In genomic region chr3:183489455-183490210, GRCh38 we compare ENCODE assay signal across 14 cellular contexts.
DNase-seq lines count a peak whose midpoint lies in the region; ATAC-seq, FAIRE-seq and TF ChIP-seq lines count a peak whose summit lies in the region.
"Had no signal": no experiment of that assay in that cellular context is flagged by ENCODE, and none has a peak within 500 bp of the region (broad histone marks: within the 10 kb centered on the region; RNA-seq: fewer than 3 reads in every experiment).

No MANE protein-coding gene starts in this region.

- intact Hi-C loops in transverse colon (cut with DNase I; ENCODE audit: low total_unique reads) = no loop called here

- H3K36me3 Mint-ChIP-seq in activated naive CD4-positive, alpha-beta T cell treated with anti-CD3 and anti-CD28 coated beads, Interleukin-2, amount 50 U/mL, for 72 hours = peaks cover 22 to 26% of the 10 kb centered on the region in 2 donors
- H3K36me3 Mint-ChIP-seq in chondrocyte (ENCODE audit: low read depth) = no peaks in the 10 kb centered on the region

- no peaks in the 10 kb centered on the region for H4K20me1 ChIP-seq in keratinocyte (ENCODE audit: control insufficient read depth, extremely low read depth, insufficient read depth, low read length)

- dilution Hi-C loops in keratinocyte (cut with MboI; ENCODE audit: extremely low pct_ligation_motif_present, low sequenced_read_pairs) = no loop called here

- no peaks in the 10 kb centered on the region for H3K9me1 ChIP-seq in keratinocyte (ENCODE audit: control insufficient read depth, extremely low read depth, insufficient read depth, low read length)

- no peak for TF ChIP-seq EP300 in transverse colon (IDR thresholded peaks at IDR 0.05; ENCODE audit: low read depth)

- TF ChIP-seq POLR2A in transverse colon (IDR thresholded peaks at IDR 0.05) = no peak

- in situ Hi-C loops in transverse colon (cut with MboI; ENCODE audit: low pct_ligation_motif_present in 1 of 4, low pct_unique_long_range_greater_than_20kb in 1 of 4, low sequenced_read_pairs in 3 of 4) = no loop called here

- TF ChIP-seq CTCF in chondrocyte (IDR thresholded peaks at IDR 0.05) (no peak), keratinocyte (optimal IDR thresholded peaks at IDR 0.05 in 1 of 3, IDR thresholded peaks at IDR 0.05 in 1 of 3, conservative IDR thresholded peaks at IDR 0.05 in 1 of 3; ENCODE audit: extremely low read depth in 1 of 3, insufficient read depth in 2 of 3, low read length in 3 of 3) (no peak), transverse colon (IDR thresholded peaks at IDR 0.05) (no peak), omental fat pad (IDR thresholded peaks at IDR 0.05) (no peak)

- no peaks in the 10 kb centered on the region for H3K27me3 ChIP-seq in keratinocyte (ENCODE audit: control insufficient read depth, extremely low read depth, insufficient read depth, low read length)
- H3K27me3 ChIP-seq in transverse colon = no peaks in the 10 kb centered on the region
- H3K27me3 ChIP-seq: adrenal gland had no signal

- peak overlapping the region; percentile 59 for H3K27ac Mint-ChIP-seq in activated naive CD4-positive, alpha-beta T cell treated with anti-CD3 and anti-CD28 coated beads, Interleukin-2, amount 50 U/mL, for 72 hours
- H3K27ac Mint-ChIP-seq in chondrocyte (ENCODE audit: unreplicated experiment) = peak overlapping the region; percentile 74

- H3K27ac ChIP-seq in keratinocyte (ENCODE audit: control insufficient read depth, insufficient read depth, low read length) (peak overlapping the region; percentile 2), transverse colon (peak overlapping the region; percentile 43 to 82 (median 64))
- H3K27ac ChIP-seq: adrenal gland, lower lobe of right lung had no signal

- no peak overlapping the region for H3K4me3 ChIP-seq in keratinocyte (ENCODE audit: control insufficient read depth in 2 of 3, extremely low read depth in 1 of 3, insufficient read depth in 2 of 3, low read depth in 1 of 3, low read length in 3 of 3)
- no peak overlapping the region for H3K4me3 ChIP-seq in transverse colon
- H3K4me3 ChIP-seq: adrenal gland, lower lobe of right lung had no signal

- H3K4me1 ChIP-seq in keratinocyte (ENCODE audit: control insufficient read depth, extremely low read depth, insufficient read depth, low read length) (peaks cover 49% of the 10 kb centered on the region), transverse colon (peaks cover 0 to 19% (median 5%) of the 10 kb centered on the region in 4 donors)
- H3K4me1 ChIP-seq: adrenal gland had no signal

- no peak for DNase-seq in activated naive CD4-positive, alpha-beta T cell treated with anti-CD3 and anti-CD28 coated beads, Interleukin-2, amount 50 U/mL, for 72 hours (ENCODE audit: low spot score in 2 of 2)
- DNase-seq in activated naive CD4-positive, alpha-beta T cell (lab: John Stamatoyannopoulos, UW) = no peak
- DNase-seq in chondrocyte (ENCODE audit: low spot score) (no peak), keratinocyte (ENCODE audit: low read depth, low spot score) (no peak), transverse colon (no peak), omental fat pad (ENCODE audit: low spot score) (no peak), NCI-H1694 treated with DMSO at 0.1 percent for 48 hours (lab: John Stamatoyannopoulos, UW) (no peak)
- DNase-seq: hypothalamus; lower lobe of right lung; NCI-H1092 treated with DMSO at 0.1 percent for 48 hours; NCI-H510A treated with DMSO at 0.1 percent for 48 hours; stimulated activated CD4-positive, alpha-beta T cell treated with anti-CD3 and anti-CD28 coated beads, Interleukin-4, amount 100 ng/mL, for 24 hours had no signal

- WGBS in transverse colon (ENCODE audit: low coverage in 1 of 2), 2 donors = 65 to 72% methylated on average over 6 of the region's 6 CpGs

- no peak overlapping the region for H3K9ac ChIP-seq in keratinocyte (ENCODE audit: control insufficient read depth, extremely low read depth, insufficient read depth, low read length)

- H3K9me3 Mint-ChIP-seq in activated naive CD4-positive, alpha-beta T cell treated with anti-CD3 and anti-CD28 coated beads, Interleukin-2, amount 50 U/mL, for 72 hours = no peaks in the 10 kb centered on the region
- H3K9me3 Mint-ChIP-seq in chondrocyte (ENCODE audit: low read depth) = no peaks in the 10 kb centered on the region

- H3K4me3 Mint-ChIP-seq in chondrocyte (ENCODE audit: unreplicated experiment) = no peak overlapping the region

- no peak overlapping the region for H2AFZ ChIP-seq in keratinocyte (ENCODE audit: control insufficient read depth, low read length)

- peak; percentile 78 for FAIRE-seq in keratinocyte (lab: Jason Lieb, UNC)

- H3K4me2 ChIP-seq in keratinocyte (ENCODE audit: control insufficient read depth, extremely low read depth, insufficient read depth, low read depth, low read length) = peak overlapping the region; percentile 20

- no peaks in the 10 kb centered on the region for H3K36me3 ChIP-seq in keratinocyte (ENCODE audit: control insufficient read depth in 2 of 2, extremely low read depth in 1 of 2, insufficient read depth in 2 of 2, low read length in 2 of 2)
- H3K36me3 ChIP-seq in transverse colon = no peaks in the 10 kb centered on the region
- H3K36me3 ChIP-seq: adrenal gland had no signal

- H3K79me2 ChIP-seq in keratinocyte (ENCODE audit: control insufficient read depth, insufficient read depth, low read length) = no peaks in the 10 kb centered on the region

- H3K9me3 ChIP-seq in keratinocyte (ENCODE audit: control insufficient read depth, low read depth, low read length) (no peaks in the 10 kb centered on the region), transverse colon (no peaks in the 10 kb centered on the region)
- H3K9me3 ChIP-seq: adrenal gland, lower lobe of right lung had no signal

- ATAC-seq in activated naive CD4-positive, alpha-beta T cell treated with anti-CD3 and anti-CD28 coated beads, Interleukin-2, amount 50 U/mL, for 72 hours = no peak
- ATAC-seq in omental fat pad (ENCODE audit: low FRiP score) = no peak
- no peak for ATAC-seq in HG03378 (IDR thresholded peaks at IDR 0.05; ENCODE audit: unreplicated experiment)

- peaks cover 39% of the 10 kb centered on the region for H3K4me1 Mint-ChIP-seq in chondrocyte (ENCODE audit: low read depth)

- peaks cover 5% of the 10 kb centered on the region for H3K27me3 Mint-ChIP-seq in chondrocyte (ENCODE audit: low read depth)
